Comparison of ENCODE assay signal across 12 cellular contexts in genomic region chr1:23865543-23865930, GRCh38. TPM values are rescaled to one million over a fixed set of nuclear protein-coding genes. Genes with fewer than 3 reads are reported as not detected.
DNase-seq lines count a peak whose midpoint lies in the region; ATAC-seq and TF ChIP-seq lines count a peak whose summit lies in the region.
"Had no signal": no experiment of that assay in that cellular context is flagged by ENCODE, and none has a peak within 500 bp of the region (broad histone marks: within the 10 kb centered on the region; RNA-seq: fewer than 3 reads in every experiment).

No MANE protein-coding gene starts in this region.

- DNase-seq in Daoy (ENCODE audit: low read depth) (peak; percentile 79), LHCN-M2 (ENCODE audit: low read depth) (peak; percentile 89), neural crest cell (ENCODE audit: low read depth, low spot score) (no peak), HAP-1 (ENCODE audit: low spot score in 2 of 2) (no peak), SHP77 (lab: John Stamatoyannopoulos, UW) (no peak)
- no peak for DNase-seq in activated effector memory CD4-positive, alpha-beta T cell treated with Interleukin-2 at 50 U/mL for 16 hours
- DNase-seq: cerebellar nuclear complex; NCI-H2029 treated with DMSO at 0.1 percent for 48 hours; stimulated activated CD4-positive, alpha-beta T cell treated with anti-CD3 and anti-CD28 coated beads, Interleukin-12 subunit alpha, Interleukin-12 subunit beta, amount 100 ng/mL, for 4 hours had no signal

- H3K36me3 Mint-ChIP-seq in brain (peaks cover 42% of the 10 kb centered on the region), neural crest cell (ENCODE audit: low read depth) (no peaks in the 10 kb centered on the region)

- H3K4me3 Mint-ChIP-seq in brain, result peak overlapping the region in 4 of 5 experiments; percentile 47 to 83 (median 64)
- H3K4me3 Mint-ChIP-seq in neural crest cell, result peak overlapping the region; percentile 61

- no peak overlapping the region for H3K4me3 ChIP-seq in HAP-1
- H3K4me3 ChIP-seq: thoracic aorta had no signal

- no peaks in the 10 kb centered on the region; the same call in none of the 2 replicates for H3K36me3 ChIP-seq in HAP-1 (replicated peaks)

- peaks cover 27% of the 10 kb centered on the region for H3K27me3 Mint-ChIP-seq in brain
- peaks cover 41% of the 10 kb centered on the region for H3K27me3 Mint-ChIP-seq in neural crest cell (ENCODE audit: low read depth)

- ATAC-seq in HG03378 (IDR thresholded peaks at IDR 0.05; ENCODE audit: unreplicated experiment), result no peak

- H3K4me1 Mint-ChIP-seq in brain (peaks cover 28% of the 10 kb centered on the region), neural crest cell (peaks cover 13% of the 10 kb centered on the region)

- no peak for TF ChIP-seq CTCF in brain (conservative IDR thresholded peaks at IDR 0.05)
- TF ChIP-seq CTCF in neural crest cell (conservative IDR thresholded peaks at IDR 0.05), result no peak

- peaks cover 17% of the 10 kb centered on the region for H3K4me1 ChIP-seq in HAP-1

- no peaks in the 10 kb centered on the region for H3K9me3 ChIP-seq in HAP-1
- H3K9me3 ChIP-seq: thoracic aorta had no signal

- in situ Hi-C loops in HAP-1 (cut with MboI; ENCODE audit: low sequenced_read_pairs), result no loop called here

- H3K27me3 ChIP-seq in HAP-1 (ENCODE audit: low read depth), result no peaks in the 10 kb centered on the region

- H3K27ac Mint-ChIP-seq in brain (no peak overlapping the region), neural crest cell (ENCODE audit: unreplicated experiment) (no peak overlapping the region)

- H3K9me3 Mint-ChIP-seq in brain (peaks cover 0 to 7% (median 2%) of the 10 kb centered on the region in 5 experiments), neural crest cell (no peaks in the 10 kb centered on the region)

RNA-seq across cellular contexts. Expression of gene FUCA1, which starts 2.6 kb away (rescaled TPM):
- 17.0 and 21.6 TPM in 2 replicates for total RNA-seq in Daoy (2014; rRNA removed; shearing (Covaris generic))
- 17.7 and 20.6 TPM in 2 replicates for total RNA-seq in LHCN-M2 (2014; rRNA removed)
- 10.0 TPM for polyA plus RNA-seq in LHCN-M2 (2012)
- polyA plus RNA-seq in brain (ENCODE audit: insufficient read depth, low read depth, low replicate concordance), result 15.1 TPM
- total RNA-seq in neural crest cell, result 6.7 and 7.6 TPM in 2 replicates

RNA-seq across cellular contexts. Expression of gene HMGCL, which starts 40.3 kb away (rescaled TPM):
- total RNA-seq in Daoy (2014; rRNA removed; shearing (Covaris generic)), result 20.5 and 27.0 TPM in 2 replicates
- total RNA-seq in LHCN-M2 (2014; rRNA removed) (34.1 and 40.2 TPM in 2 replicates), neural crest cell (15.6 and 17.4 TPM in 2 replicates)
- polyA plus RNA-seq in LHCN-M2 (2012), result 41.2 TPM
- 60.1 TPM for polyA plus RNA-seq in brain (ENCODE audit: insufficient read depth, low read depth, low replicate concordance)

RNA-seq across cellular contexts. Expression of gene CNR2, which starts 47.6 kb away (rescaled TPM):
- not detected in 2 replicates for total RNA-seq in Daoy (2014; rRNA removed; shearing (Covaris generic))
- total RNA-seq in LHCN-M2 (2014; rRNA removed), result under 0.01 TPM in 1 of 2 replicates, not detected in the other
- not detected for polyA plus RNA-seq in LHCN-M2 (2012)
- not detected for polyA plus RNA-seq in brain (ENCODE audit: insufficient read depth, low read depth, low replicate concordance)
- not detected in 2 replicates for total RNA-seq in neural crest cell

Comparison
In these comparisons a context has a peak if more than half of its experiments do, and no peak if none do; other contexts are left out.
1. DNase-seq: peak in Daoy (single experiment) and LHCN-M2 (single experiment); none in neural crest cell (single experiment), HAP-1 (0 of 2), SHP77 (0 of 2) and activated effector memory CD4-positive, alpha-beta T cell treated with Interleukin-2 at 50 U/mL for 16 hours (single experiment).